ENCODE assay signal across 11 cellular contexts in genomic region chr14:105317546-105317945, GRCh38. TPM values are rescaled to one million over a fixed set of nuclear protein-coding genes. Genes with fewer than 3 reads are reported as not detected.
DNase-seq lines count a peak whose midpoint lies in the region; ATAC-seq and TF ChIP-seq lines count a peak whose summit lies in the region.
"Had no signal": no experiment of that assay in that cellular context is flagged by ENCODE, and none has a peak within 500 bp of the region (broad histone marks: within the 10 kb centered on the region; RNA-seq: fewer than 3 reads in every experiment).

No MANE protein-coding gene starts in this region.

- no peak overlapping the region for H2BK120ac ChIP-seq in neuronal stem cell (ENCODE audit: low read depth, low read length)

- H3K14ac ChIP-seq in neuronal stem cell (ENCODE audit: low read length): no peak overlapping the region

- no peaks in the 10 kb centered on the region for H3K36me3 ChIP-seq in skeletal muscle tissue (ENCODE audit: control insufficient read depth in 3 of 3, insufficient read depth in 3 of 3, low read length in 3 of 3)
- H3K36me3 ChIP-seq in neuronal stem cell (replicated peaks in 1 of 2; ENCODE audit: control insufficient read depth in 2 of 2, insufficient read depth in 2 of 2, low read length in 2 of 2): peaks cover 0 to 3% of the 10 kb centered on the region in 2 donors
- H3K36me3 ChIP-seq: upper lobe of left lung had no signal

- peaks cover 14% of the 10 kb centered on the region for H3K79me1 ChIP-seq in neuronal stem cell (ENCODE audit: low read depth, low read length)

- no peaks in the 10 kb centered on the region for H3K9me3 ChIP-seq in skeletal muscle tissue (ENCODE audit: control insufficient read depth in 3 of 3, low read length in 3 of 3)
- peaks cover 0 to 2% of the 10 kb centered on the region in 2 donors for H3K9me3 ChIP-seq in neuronal stem cell (replicated peaks in 1 of 2; ENCODE audit: control insufficient read depth in 2 of 2, insufficient read depth in 1 of 2, low read depth in 1 of 2, low read length in 2 of 2)
- H3K9me3 ChIP-seq: upper lobe of left lung had no signal

- ATAC-seq in HG03097 (IDR thresholded peaks at IDR 0.05; ENCODE audit: low FRiP score, unreplicated experiment): no peak
- ATAC-seq in activated CD8-positive, alpha-beta memory T cell treated with anti-CD3 and anti-CD28 coated beads, Interleukin-2, amount 10 ng/mL, durations not matched to agents 7 days and 5 days: no peak

- DNase-seq in ELR (ENCODE audit: low read depth) (peak; percentile 39), RPMI8226 (peak; percentile 48), glutamatergic neuron (no peak), neuronal stem cell (ENCODE audit: low spot score) (no peak), activated T-cell treated with anti-CD3 and anti-CD28 coated beads for 4 hours (no peak)
- DNase-seq in activated CD8-positive, alpha-beta memory T cell treated with anti-CD3 and anti-CD28 coated beads, Interleukin-2, amount 10 ng/mL, durations not matched to agents 7 days and 5 days: no peak
- DNase-seq: foreskin melanocyte, GOT3, upper lobe of left lung had no signal

- H2BK15ac ChIP-seq in neuronal stem cell (ENCODE audit: low read length): no peak overlapping the region

- H2AFZ ChIP-seq in neuronal stem cell (ENCODE audit: low read length): no peak overlapping the region

- no peak for TF ChIP-seq CTCF in glutamatergic neuron (IDR thresholded peaks at IDR 0.05; ENCODE audit: partially characterized antibody, unreplicated experiment)

- no peak overlapping the region for H3K18ac ChIP-seq in neuronal stem cell (ENCODE audit: low read length)

- peak overlapping the region in 2 of 3 donors; percentile 11 to 24 for H3K4me3 ChIP-seq in skeletal muscle tissue (ENCODE audit: low read length in 3 of 3)
- H3K4me3 ChIP-seq in neuronal stem cell (ENCODE audit: low read length in 2 of 2): no peak overlapping the region
- H3K4me3 ChIP-seq: upper lobe of left lung had no signal

- no peak overlapping the region for H3K4ac ChIP-seq in neuronal stem cell (ENCODE audit: low read length)

- H3K27ac ChIP-seq in skeletal muscle tissue (ENCODE audit: low read depth, low read length) (no peak overlapping the region), neuronal stem cell (replicated peaks; ENCODE audit: low read length) (no peak overlapping the region)

- no peak overlapping the region for H4K8ac ChIP-seq in neuronal stem cell (ENCODE audit: low read depth, low read length)

- H3K23ac ChIP-seq in neuronal stem cell (ENCODE audit: low read depth, low read length, poor library complexity): no peak overlapping the region

- H3K9ac ChIP-seq in skeletal muscle tissue (ENCODE audit: low read depth in 1 of 3, low read length in 3 of 3) (peak overlapping the region in 1 of 3 donors; percentile 83), neuronal stem cell (ENCODE audit: low read depth, low read length, poor library complexity) (no peak overlapping the region)

- H2BK12ac ChIP-seq in neuronal stem cell (ENCODE audit: low read length): no peak overlapping the region

- H3K4me2 ChIP-seq in neuronal stem cell (ENCODE audit: insufficient read depth, low read length, poor library complexity, severe bottlenecking): no peak overlapping the region

- no peaks in the 10 kb centered on the region for H3K27me3 ChIP-seq in skeletal muscle tissue (ENCODE audit: control insufficient read depth in 3 of 3, insufficient read depth in 3 of 3, low read length in 3 of 3)
- H3K27me3 ChIP-seq in neuronal stem cell (ENCODE audit: control insufficient read depth in 3 of 3, insufficient read depth in 3 of 3, low read depth in 1 of 3, low read length in 3 of 3): peaks cover 0 to 23% (median 8%) of the 10 kb centered on the region in 3 experiments
- H3K27me3 ChIP-seq: upper lobe of left lung had no signal

- H4K91ac ChIP-seq in neuronal stem cell (ENCODE audit: low read depth, low read length, poor library complexity): no peak overlapping the region

- H3K9me3 Mint-ChIP-seq in glutamatergic neuron (ENCODE audit: unreplicated experiment): peaks cover 7% of the 10 kb centered on the region
- H3K9me3 Mint-ChIP-seq in activated CD8-positive, alpha-beta memory T cell treated with anti-CD3 and anti-CD28 coated beads, Interleukin-2, amount 10 ng/mL, durations not matched to agents 7 days and 5 days (ENCODE audit: low read depth): no peaks in the 10 kb centered on the region

- no peaks in the 10 kb centered on the region for H3K36me3 Mint-ChIP-seq in glutamatergic neuron (ENCODE audit: unreplicated experiment)
- no peaks in the 10 kb centered on the region for H3K36me3 Mint-ChIP-seq in activated CD8-positive, alpha-beta memory T cell treated with anti-CD3 and anti-CD28 coated beads, Interleukin-2, amount 10 ng/mL, durations not matched to agents 7 days and 5 days

- CTCF ChIA-PET in activated CD8-positive, alpha-beta memory T cell treated with anti-CD3 and anti-CD28 coated beads, Interleukin-2, amount 10 ng/mL, durations not matched to agents 7 days and 5 days (lab: Charles Lee): interaction anchor here (2.1 kb wide), 1 partner anchor 172 kb away, joined by 5 read pairs; no protein-coding TSS in a partner anchor

- peak overlapping the region; percentile 58 for H3K4me3 Mint-ChIP-seq in glutamatergic neuron (ENCODE audit: unreplicated experiment)
- H3K4me3 Mint-ChIP-seq in activated CD8-positive, alpha-beta memory T cell treated with anti-CD3 and anti-CD28 coated beads, Interleukin-2, amount 10 ng/mL, durations not matched to agents 7 days and 5 days: no peak overlapping the region

- H3K4me1 ChIP-seq in skeletal muscle tissue (ENCODE audit: control insufficient read depth in 3 of 3, insufficient read depth in 3 of 3, low read length in 3 of 3) (peaks cover 35 to 41% (median 37%) of the 10 kb centered on the region in 3 donors), neuronal stem cell (ENCODE audit: control insufficient read depth in 2 of 2, insufficient read depth in 1 of 2, low read depth in 1 of 2, low read length in 2 of 2) (peaks cover 5 to 15% of the 10 kb centered on the region in 2 donors)

- peaks cover 9% of the 10 kb centered on the region for H3K27me3 Mint-ChIP-seq in glutamatergic neuron (ENCODE audit: unreplicated experiment)
- H3K27me3 Mint-ChIP-seq in activated CD8-positive, alpha-beta memory T cell treated with anti-CD3 and anti-CD28 coated beads, Interleukin-2, amount 10 ng/mL, durations not matched to agents 7 days and 5 days: no peaks in the 10 kb centered on the region

- no peak overlapping the region for H2AK5ac ChIP-seq in neuronal stem cell (ENCODE audit: low read depth, low read length)

- no peak overlapping the region for H3K27ac Mint-ChIP-seq in glutamatergic neuron (ENCODE audit: unreplicated experiment)
- no peak overlapping the region for H3K27ac Mint-ChIP-seq in activated CD8-positive, alpha-beta memory T cell treated with anti-CD3 and anti-CD28 coated beads, Interleukin-2, amount 10 ng/mL, durations not matched to agents 7 days and 5 days

- no peak overlapping the region for H2BK5ac ChIP-seq in neuronal stem cell (ENCODE audit: low read length)

- WGBS in neuronal stem cell (ENCODE audit: extremely low coverage in 2 of 2, insufficient read length in 2 of 2, insufficient replicate concordance in 1 of 2), 2 donors: no CpG with 5 or more reads among the region's 11 CpGs

- H3K4me1 Mint-ChIP-seq in glutamatergic neuron (ENCODE audit: low read depth, unreplicated experiment): peaks cover 17% of the 10 kb centered on the region
- H3K4me1 Mint-ChIP-seq in activated CD8-positive, alpha-beta memory T cell treated with anti-CD3 and anti-CD28 coated beads, Interleukin-2, amount 10 ng/mL, durations not matched to agents 7 days and 5 days: peaks cover 35% of the 10 kb centered on the region

RNA-seq across cellular contexts. Expression of gene PACS2, which starts 3.0 kb away (rescaled TPM):
- total RNA-seq in glutamatergic neuron (ENCODE audit: unreplicated experiment): 263 TPM
- 60.0 TPM for total RNA-seq in skeletal muscle tissue
- 10 to 100 TPM; 27.8 to 40.2 TPM for total RNA-seq in activated CD8-positive, alpha-beta memory T cell treated with anti-CD3 and anti-CD28 coated beads, Interleukin-2, amount 10 ng/mL, durations not matched to agents 7 days and 5 days
- polyA plus RNA-seq in neuronal stem cell (2013, experiment 1 of 2): 33.5 TPM
- 32.3 TPM for polyA plus RNA-seq in neuronal stem cell (2013, experiment 2 of 2)

RNA-seq across cellular contexts. Expression of gene BRF1, which starts 16.7 kb away (rescaled TPM):
- total RNA-seq in glutamatergic neuron (ENCODE audit: unreplicated experiment): 54.6 TPM
- 38.1 TPM for total RNA-seq in skeletal muscle tissue
- total RNA-seq in activated CD8-positive, alpha-beta memory T cell treated with anti-CD3 and anti-CD28 coated beads, Interleukin-2, amount 10 ng/mL, durations not matched to agents 7 days and 5 days: 10 to 100 TPM; 32.2 to 51.8 TPM
- polyA plus RNA-seq in neuronal stem cell (2013, experiment 1 of 2): 14.0 TPM
- 14.3 TPM for polyA plus RNA-seq in neuronal stem cell (2013, experiment 2 of 2)

Comparison
In these comparisons a context has a peak if more than half of its experiments do, and no peak if none do; other contexts are left out.
1. DNase-seq: peak in ELR (single experiment) and RPMI8226 (single experiment); none in glutamatergic neuron (single experiment), activated CD8-positive, alpha-beta memory T cell treated with anti-CD3 and anti-CD28 coated beads, Interleukin-2, amount 10 ng/mL, durations not matched to agents 7 days and 5 days (single experiment), neuronal stem cell (single experiment) and activated T-cell treated with anti-CD3 and anti-CD28 coated beads for 4 hours (single experiment).
2. H3K4me3 ChIP-seq: peak in skeletal muscle tissue (2 of 3); none in neuronal stem cell (0 of 2).